12 cellular contexts compared by ENCODE assay signal in genomic region chr11:129854229-129854805, GRCh38. TPM values are rescaled to one million over a fixed set of nuclear protein-coding genes. Genes with fewer than 3 reads are reported as not detected.
DNase-seq lines count a peak whose midpoint lies in the region; ATAC-seq, FAIRE-seq and TF ChIP-seq lines count a peak whose summit lies in the region.
"Had no signal": no experiment of that assay in that cellular context is flagged by ENCODE, and none has a peak within 500 bp of the region (broad histone marks: within the 10 kb centered on the region; RNA-seq: fewer than 3 reads in every experiment).

No MANE protein-coding gene starts in this region.

- in situ Hi-C loops in HepG2 (cut with HindIII; ENCODE audit: extremely low pct_ligation_motif_present, low pct_unique_long_range_greater_than_20kb): no loop called here

- no peaks in the 10 kb centered on the region for H3K27me3 Mint-ChIP-seq in CD4-positive, CD25-positive, alpha-beta regulatory T cell
- H3K27me3 Mint-ChIP-seq in activated T-helper 17 cell treated with anti-CD3 and anti-CD28 coated beads, Interleukin-2, amount 50 U/mL, for 72 hours: no peaks in the 10 kb centered on the region

- no peak for TF ChIP-seq RAD21 in HepG2 (CRISPR knock-in tag; IDR thresholded peaks at IDR 0.05)

- no peak overlapping the region for H2AFZ ChIP-seq in HepG2 (ENCODE audit: low read length)

- CTCF ChIA-PET in HepG2 (lab: Yijun Ruan, JAX; ENCODE audit: low intra/inter-chr PET ratio, low total read pairs): no interaction called here

- WGBS in HepG2 (ENCODE audit: low lambda C conversion rate): 97% methylated on average over 7 of the region's 7 CpGs

- peak overlapping the region; percentile 58 for H3K4me3 ChIP-seq in CD4-positive, CD25-positive, alpha-beta regulatory T cell (ENCODE audit: low read depth, low read length)
- H3K4me3 ChIP-seq in HepG2 (replicated peaks in 1 of 3; ENCODE audit: insufficient read depth in 1 of 3, low read depth in 2 of 3, low read length in 3 of 3): no peak overlapping the region

- no peak for FAIRE-seq in HepG2 (lab: Jason Lieb, UNC)

- TF ChIP-seq POLR2A in HepG2 (IDR thresholded peaks at IDR 0.05; ENCODE audit: insufficient read depth in 1 of 2, low read depth in 2 of 2, low read length in 2 of 2): no peak

- peaks cover 0 to 53% (median 27%) of the 10 kb centered on the region in 4 donors for H3K4me1 Mint-ChIP-seq in CD4-positive, CD25-positive, alpha-beta regulatory T cell
- H3K4me1 Mint-ChIP-seq in activated T-helper 17 cell treated with anti-CD3 and anti-CD28 coated beads, Interleukin-2, amount 50 U/mL, for 72 hours: peaks cover 28% of the 10 kb centered on the region

- no peak for TF ChIP-seq EP300 in HepG2 (IDR thresholded peaks at IDR 0.05; ENCODE audit: low read depth in 2 of 2, low read length in 2 of 2)
- TF ChIP-seq EP300 in HepG2 (CRISPR knock-in tag; IDR thresholded peaks at IDR 0.05; ENCODE audit: borderline replicate concordance): no peak

- H3K36me3 Mint-ChIP-seq in CD4-positive, CD25-positive, alpha-beta regulatory T cell: peaks cover 4% of the 10 kb centered on the region
- H3K36me3 Mint-ChIP-seq in activated T-helper 17 cell treated with anti-CD3 and anti-CD28 coated beads, Interleukin-2, amount 50 U/mL, for 72 hours (ENCODE audit: low read depth): peaks cover 8% of the 10 kb centered on the region

- intact Hi-C loops in HepG2 (cut with micrococcal nuclease; ENCODE audit: unreplicated experiment): loop anchor here (5.0 kb wide), 1 partner anchor 67 kb away; no protein-coding TSS in a partner anchor

- peaks cover 14% of the 10 kb centered on the region for H3K4me1 ChIP-seq in CD4-positive, CD25-positive, alpha-beta regulatory T cell (ENCODE audit: control insufficient read depth, insufficient read depth, low read length, poor library complexity, severe bottlenecking)
- peaks cover 41% of the 10 kb centered on the region for H3K4me1 ChIP-seq in HepG2 (ENCODE audit: insufficient read depth, low read length)

- peak overlapping the region; percentile 6 for H3K4me2 ChIP-seq in HepG2 (ENCODE audit: low read depth, low read length)

- H3K27ac ChIP-seq in CD4-positive, CD25-positive, alpha-beta regulatory T cell (ENCODE audit: insufficient read depth, low read length, poor library complexity, severe bottlenecking): no peak overlapping the region
- peak overlapping the region; percentile 65 for H3K27ac ChIP-seq in HepG2 (ENCODE audit: extremely low read length, insufficient read depth, low read length)
- H3K27ac ChIP-seq: WERI-Rb-1 had no signal

- no peak for DNase-seq in CD4-positive, CD25-positive, alpha-beta regulatory T cell
- DNase-seq in DMS53 treated with DMSO at 0.1 percent for 48 hours (lab: John Stamatoyannopoulos, UW; ENCODE audit: unreplicated experiment) (peak; percentile 47), HepG2 (ENCODE audit: low spot score) (no peak), AML-193 (lab: John Stamatoyannopoulos, UW) (no peak), retina (no peak), dermis blood vessel endothelial cell (no peak)
- DNase-seq: activated gamma-delta T cell, cortex of kidney, KBM-7, WERI-Rb-1 had no signal

- H3K9me3 Mint-ChIP-seq in CD4-positive, CD25-positive, alpha-beta regulatory T cell: no peaks in the 10 kb centered on the region
- no peaks in the 10 kb centered on the region for H3K9me3 Mint-ChIP-seq in activated T-helper 17 cell treated with anti-CD3 and anti-CD28 coated beads, Interleukin-2, amount 50 U/mL, for 72 hours

- no peak overlapping the region for H3K9ac ChIP-seq in HepG2 (ENCODE audit: insufficient read depth, low read depth, low read length)

- ATAC-seq in CD4-positive, CD25-positive, alpha-beta regulatory T cell (ENCODE audit: low read depth in 2 of 2): peak in 1 of 2 donors; percentile 17
- ATAC-seq in activated T-helper 17 cell treated with anti-CD3 and anti-CD28 coated beads, Interleukin-2, amount 50 U/mL, for 72 hours (replicated peaks): peak; percentile 49
- ATAC-seq in HepG2 (peak; percentile 5; the same call in 2 of the 3 replicates), GM18511 (IDR thresholded peaks at IDR 0.05; ENCODE audit: unreplicated experiment) (no peak)

- no peaks in the 10 kb centered on the region for H3K36me3 ChIP-seq in CD4-positive, CD25-positive, alpha-beta regulatory T cell (ENCODE audit: control insufficient read depth, insufficient read depth, low read length)
- H3K36me3 ChIP-seq in HepG2 (replicated peaks in 1 of 2; ENCODE audit: control insufficient read depth in 1 of 2, insufficient read depth in 2 of 2, low read length in 2 of 2): peaks cover 11 to 45% of the 10 kb centered on the region in 2 experiments
- H3K36me3 ChIP-seq: WERI-Rb-1 had no signal

- no TSS peak for BruUV-seq in HepG2 (replicated peaks; lab: Mats Ljungman, UMichigan)

- H3K27me3 ChIP-seq in CD4-positive, CD25-positive, alpha-beta regulatory T cell (ENCODE audit: control insufficient read depth, insufficient read depth, low read length): no peaks in the 10 kb centered on the region
- no peaks in the 10 kb centered on the region for H3K27me3 ChIP-seq in HepG2 (ENCODE audit: control insufficient read depth in 1 of 2, insufficient read depth in 2 of 2, low read length in 2 of 2)

- no peaks in the 10 kb centered on the region for H4K20me1 ChIP-seq in HepG2 (ENCODE audit: insufficient read depth, low read length)

- peak overlapping the region; percentile 11 to 83 (median 72) for H3K4me3 Mint-ChIP-seq in CD4-positive, CD25-positive, alpha-beta regulatory T cell
- H3K4me3 Mint-ChIP-seq in activated T-helper 17 cell treated with anti-CD3 and anti-CD28 coated beads, Interleukin-2, amount 50 U/mL, for 72 hours: peak overlapping the region; percentile 37

- no peaks in the 10 kb centered on the region for H3K79me2 ChIP-seq in HepG2 (ENCODE audit: insufficient read depth, low read length)

- no peak for TF ChIP-seq CTCF in HepG2 (CRISPR knock-in tag; IDR thresholded peaks at IDR 0.05)

- H3K27ac Mint-ChIP-seq in CD4-positive, CD25-positive, alpha-beta regulatory T cell: peak overlapping the region; percentile 98 to 100 (median 99)
- peak overlapping the region; percentile 63 for H3K27ac Mint-ChIP-seq in activated T-helper 17 cell treated with anti-CD3 and anti-CD28 coated beads, Interleukin-2, amount 50 U/mL, for 72 hours

- POLR2A ChIA-PET in HepG2 (lab: Yijun Ruan, JAX): interaction anchor here (1.4 to 1.6 kb wide), 3 partner anchors 8 to 38 kb away, joined by 7 to 13 read pairs (median 10); partner anchors contain the start of gene TMEM45B

- H3K9me3 ChIP-seq in CD4-positive, CD25-positive, alpha-beta regulatory T cell (ENCODE audit: control insufficient read depth in 2 of 2, low read length in 2 of 2): no peaks in the 10 kb centered on the region
- no peaks in the 10 kb centered on the region for H3K9me3 ChIP-seq in HepG2 (ENCODE audit: low read length)

RNA-seq across cellular contexts. Expression of gene TMEM45B, which starts 38.7 kb away (rescaled TPM):
- 1.1 TPM for total RNA-seq in CD4-positive, CD25-positive, alpha-beta regulatory T cell
- polyA plus RNA-seq in CD4-positive, CD25-positive, alpha-beta regulatory T cell: 1 to 10 TPM; 2.7 to 9.7 (median 3.7) TPM
- 1 to 10 TPM; 2.4 to 4.4 TPM for total RNA-seq in activated T-helper 17 cell treated with anti-CD3 and anti-CD28 coated beads, Interleukin-2, amount 50 U/mL, for 72 hours
- total RNA-seq in HepG2 (2016; rRNA removed; fragmentation: Illumina TruSeq; extraction: Trizol) (17.3 and 29.1 TPM in 2 replicates), dermis blood vessel endothelial cell (0.51 and 1.7 TPM in 2 replicates)
- 4.8 and 5.2 TPM in 2 replicates for total RNA-seq in HepG2 (2016; cell fraction: cytosol; rRNA removed; fragmentation: Illumina TruSeq; extraction: Trizol; ENCODE audit: low read depth)
- 17.2 and 31.3 TPM in 2 replicates for total RNA-seq in HepG2 (2016; cell fraction: insoluble cytoplasmic fraction; rRNA removed; fragmentation: Illumina TruSeq; extraction: Trizol)
- 8.3 and 11.1 TPM in 2 replicates for total RNA-seq in HepG2 (2016; cell fraction: membrane; rRNA removed; fragmentation: Illumina TruSeq; extraction: Trizol)
- 26.2 and 28.6 TPM in 2 replicates for total RNA-seq in HepG2 (2016; cell fraction: nucleus; rRNA removed; fragmentation: Illumina TruSeq; extraction: Trizol)
- 181 and 248 TPM in 2 replicates for polyA plus RNA-seq in HepG2 (2011; rRNA removed)
- polyA plus RNA-seq in HepG2 (2011; cell fraction: cytosol; rRNA removed): 203 and 223 TPM in 2 replicates
- 104 and 141 TPM in 2 replicates for polyA plus RNA-seq in HepG2 (2011; cell fraction: nucleus; rRNA removed)
- polyA plus RNA-seq in HepG2 (2012): 166 and 200 TPM in 2 replicates
- polyA plus RNA-seq in HepG2 (2016; cell fraction: cytosol; fragmentation: Illumina TruSeq; extraction: Trizol; ENCODE audit: low read depth): 5.1 and 7.6 TPM in 2 replicates
- 13.8 and 13.9 TPM in 2 replicates for polyA plus RNA-seq in HepG2 (2016; cell fraction: insoluble cytoplasmic fraction; fragmentation: Illumina TruSeq; extraction: Trizol; ENCODE audit: low read depth)
- 7.9 and 8.9 TPM in 2 replicates for polyA plus RNA-seq in HepG2 (2016; cell fraction: membrane; fragmentation: Illumina TruSeq; extraction: Trizol; ENCODE audit: low read depth)
- polyA plus RNA-seq in HepG2 (2016; cell fraction: nucleus; fragmentation: Illumina TruSeq; extraction: Trizol; ENCODE audit: insufficient read depth, low read depth): 45.8 and 46.5 TPM in 2 replicates
- 18.8 and 244 TPM in 2 replicates for polyA minus RNA-seq in HepG2 (2011; rRNA and poly(A)+ RNA removed; ENCODE audit: low replicate concordance)
- 39.7 and 62.5 TPM in 2 replicates for polyA minus RNA-seq in HepG2 (2011; cell fraction: cytosol; rRNA and poly(A)+ RNA removed)
- polyA minus RNA-seq in HepG2 (2011; cell fraction: nucleus; rRNA and poly(A)+ RNA removed): 45.2 and 49.5 TPM in 2 replicates

RNA-seq across cellular contexts. Expression of gene NFRKB, which starts 41.1 kb away (rescaled TPM):
- 41.0 TPM for total RNA-seq in CD4-positive, CD25-positive, alpha-beta regulatory T cell
- 10 to 100 TPM; 12.8 to 21.0 (median 19.2) TPM for polyA plus RNA-seq in CD4-positive, CD25-positive, alpha-beta regulatory T cell
- 10 to 100 TPM; 41.8 to 44.0 TPM for total RNA-seq in activated T-helper 17 cell treated with anti-CD3 and anti-CD28 coated beads, Interleukin-2, amount 50 U/mL, for 72 hours
- total RNA-seq in HepG2 (2016; rRNA removed; fragmentation: Illumina TruSeq; extraction: Trizol): 17.9 and 22.9 TPM in 2 replicates
- total RNA-seq in HepG2 (2016; cell fraction: cytosol; rRNA removed; fragmentation: Illumina TruSeq; extraction: Trizol; ENCODE audit: low read depth): 4.2 and 4.3 TPM in 2 replicates
- total RNA-seq in HepG2 (2016; cell fraction: insoluble cytoplasmic fraction; rRNA removed; fragmentation: Illumina TruSeq; extraction: Trizol): 14.3 and 22.1 TPM in 2 replicates
- 10.6 and 11.5 TPM in 2 replicates for total RNA-seq in HepG2 (2016; cell fraction: membrane; rRNA removed; fragmentation: Illumina TruSeq; extraction: Trizol)
- 25.7 and 37.4 TPM in 2 replicates for total RNA-seq in HepG2 (2016; cell fraction: nucleus; rRNA removed; fragmentation: Illumina TruSeq; extraction: Trizol)
- polyA plus RNA-seq in HepG2 (2011; rRNA removed): 23.7 and 31.0 TPM in 2 replicates
- 14.7 and 16.3 TPM in 2 replicates for polyA plus RNA-seq in HepG2 (2011; cell fraction: cytosol; rRNA removed)
- polyA plus RNA-seq in HepG2 (2011; cell fraction: nucleus; rRNA removed): 127 and 157 TPM in 2 replicates
- polyA plus RNA-seq in HepG2 (2012): 21.8 and 24.9 TPM in 2 replicates
- polyA plus RNA-seq in HepG2 (2016; cell fraction: cytosol; fragmentation: Illumina TruSeq; extraction: Trizol; ENCODE audit: low read depth): 1.2 and 1.4 TPM in 2 replicates
- 10.0 and 12.7 TPM in 2 replicates for polyA plus RNA-seq in HepG2 (2016; cell fraction: insoluble cytoplasmic fraction; fragmentation: Illumina TruSeq; extraction: Trizol; ENCODE audit: low read depth)
- 3.3 and 3.4 TPM in 2 replicates for polyA plus RNA-seq in HepG2 (2016; cell fraction: membrane; fragmentation: Illumina TruSeq; extraction: Trizol; ENCODE audit: low read depth)
- polyA plus RNA-seq in HepG2 (2016; cell fraction: nucleus; fragmentation: Illumina TruSeq; extraction: Trizol; ENCODE audit: insufficient read depth, low read depth): 53.0 and 63.6 TPM in 2 replicates
- polyA minus RNA-seq in HepG2 (2011; rRNA and poly(A)+ RNA removed; ENCODE audit: low replicate concordance): 22.5 and 25.1 TPM in 2 replicates
- polyA minus RNA-seq in HepG2 (2011; cell fraction: cytosol; rRNA and poly(A)+ RNA removed): 7.3 and 11.0 TPM in 2 replicates
- polyA minus RNA-seq in HepG2 (2011; cell fraction: nucleus; rRNA and poly(A)+ RNA removed): 49.2 and 52.1 TPM in 2 replicates
- 28.9 and 33.4 TPM in 2 replicates for total RNA-seq in dermis blood vessel endothelial cell
